Comparison of ENCODE assay signal across 17 cellular contexts in genomic region chrX:134933911-134934310, GRCh38. TPM values are rescaled to one million over a fixed set of nuclear protein-coding genes. Genes with fewer than 3 reads are reported as not detected.
A peak's percentile ranks its signal among the peaks of the same experiment; 100 is the strongest.
DNase-seq lines count a peak whose midpoint lies in the region; ATAC-seq and TF ChIP-seq lines count a peak whose summit lies in the region.
"Had no signal": no experiment of that assay in that cellular context is flagged by ENCODE, and none has a peak within 500 bp of the region (broad histone marks: within the 10 kb centered on the region; RNA-seq: fewer than 3 reads in every experiment).

No MANE protein-coding gene starts in this region.

- peak; percentile 42 for DNase-seq in DMS 273 treated with DMSO at 0.1 percent for 48 hours (lab: John Stamatoyannopoulos, UW)
- DNase-seq in M059J (ENCODE audit: low read depth): peak; percentile 79
- DNase-seq in cerebellar cortex (ENCODE audit: low spot score): peak; percentile 33
- peak; percentile 3 for DNase-seq in left kidney (ENCODE audit: low read depth, low spot score)
- DNase-seq in GM10266 (ENCODE audit: extremely low spot score): no peak
- DNase-seq in KG1 (lab: John Stamatoyannopoulos, UW): no peak
- no peak for DNase-seq in ureter (ENCODE audit: low spot score)
- DNase-seq: activated CD4-positive, alpha-beta memory T cell treated with anti-CD3 and anti-CD28 coated beads, Interleukin-2, amount 10 ng/mL, durations not matched to agents 7 days and 5 days; activated T-cell treated with anti-CD3 and anti-CD28 coated beads, Interleukin-2, amount 50 U/mL, for 1 hour; CD4-positive, alpha-beta T cell; cortex of kidney; lower lobe of right lung; NCI-H1436 treated with DMSO at 0.1 percent for 48 hours; ovary; stimulated activated CD4-positive, alpha-beta T cell treated with anti-CD3 and anti-CD28 coated beads, Interleukin-2, amount 100 ng/mL, for 48 hours; upper lobe of left lung had no signal

- no peak for ATAC-seq in GM21737 (IDR thresholded peaks at IDR 0.05; ENCODE audit: unreplicated experiment)
- ATAC-seq: lower lobe of right lung had no signal

- no peak for TF ChIP-seq CTCF in GM10266 (IDR thresholded peaks at IDR 0.05; ENCODE audit: control insufficient read depth, insufficient read depth, low read depth, missing control alignments)

RNA-seq across cellular contexts. Expression of gene MOSPD1, which starts 18.9 kb away (rescaled TPM):
- total RNA-seq in M059J (2014; rRNA removed; shearing (Covaris generic)): 181 and 188 TPM in 2 replicates
- total RNA-seq in ureter: 15.5 TPM

RNA-seq across cellular contexts. Expression of gene SMIM10, which starts 56.9 kb away (rescaled TPM):
- total RNA-seq in M059J (2014; rRNA removed; shearing (Covaris generic)): 12.6 and 13.4 TPM in 2 replicates
- total RNA-seq in ureter: 8.4 TPM
- total RNA-seq: CD4-positive, alpha-beta T cell had no signal

Comparison
In these comparisons a context has a peak if more than half of its experiments do, and no peak if none do; other contexts are left out.
1. DNase-seq: peak in DMS 273 treated with DMSO at 0.1 percent for 48 hours (single experiment), M059J (single experiment), cerebellar cortex (single experiment) and left kidney (single experiment); none in GM10266 (single experiment), KG1 (single experiment) and ureter (single experiment).
2. RNA of gene MOSPD1, which starts 18.9 kb away (total RNA-seq): 181 to 188 TPM in M059J; 15.5 TPM in ureter (single experiment); every median in the first group is over 10 times any median in the second.